Comparison of ENCODE assay signal across 21 cellular contexts in genomic region chr4:181202249-181202648, GRCh38.
DNase-seq lines count a peak whose midpoint lies in the region; FAIRE-seq and TF ChIP-seq lines count a peak whose summit lies in the region.
"Had no signal": no experiment of that assay in that cellular context is flagged by ENCODE, and none has a peak within 500 bp of the region (broad histone marks: within the 10 kb centered on the region; RNA-seq: fewer than 3 reads in every experiment).

No MANE protein-coding gene starts in this region.

- H3K4me1 ChIP-seq in neural progenitor cell, result no peaks in the 10 kb centered on the region
- H3K4me1 ChIP-seq: spleen had no signal

- no peak for TF ChIP-seq POLR2A in NB4 (IDR thresholded peaks at IDR 0.05; ENCODE audit: extremely low read depth, insufficient read length)

- H3K9ac ChIP-seq in neural progenitor cell, result no peak overlapping the region

- no peak overlapping the region for H3K4me2 ChIP-seq in neural progenitor cell

- TF ChIP-seq CTCF in NB4 (IDR thresholded peaks at IDR 0.05; ENCODE audit: low read depth, low read length) (no peak), neural progenitor cell (IDR thresholded peaks at IDR 0.05) (no peak)

- H3F3A ChIP-seq in neural progenitor cell (ENCODE audit: low read depth), result no peaks in the 10 kb centered on the region

- no peaks in the 10 kb centered on the region for H4K20me1 ChIP-seq in neural progenitor cell (ENCODE audit: low read depth)

- no peaks in the 10 kb centered on the region for H3K27me3 ChIP-seq in neural progenitor cell
- H3K27me3 ChIP-seq: spleen had no signal

- H3K79me2 ChIP-seq in neural progenitor cell (ENCODE audit: low read depth), result no peaks in the 10 kb centered on the region

- DNase-seq in DMS153 treated with DMSO at 0.1 percent for 48 hours (lab: John Stamatoyannopoulos, UW; ENCODE audit: unreplicated experiment) (peak; percentile 57), NB4 (ENCODE audit: low read depth) (peak; percentile 27), RPMI7951 (ENCODE audit: low read depth) (peak; percentile 40), neural progenitor cell (ENCODE audit: low spot score) (no peak), NCI-H2171 treated with DMSO at 0.1 percent for 48 hours (lab: John Stamatoyannopoulos, UW) (no peak), RCC 7860 (ENCODE audit: low spot score) (no peak), NOMO-1 treated with DMSO at 0.1 percent for 48 hours (lab: John Stamatoyannopoulos, UW; ENCODE audit: unreplicated experiment) (no peak)
- DNase-seq: activated CD4-positive, alpha-beta T cell treated with anti-CD3 and anti-CD28 coated beads for 48 hours; activated naive CD4-positive, alpha-beta T cell treated with anti-CD3 and anti-CD28 coated beads, Interleukin-2, amount 10 ng/mL, durations not matched to agents 7 days and 5 days; activated T-cell treated with anti-CD3 and anti-CD28 coated beads, Interleukin-2, amount 50 U/mL, for 48 hours; central memory CD4-positive, alpha-beta T cell; dermis blood vessel endothelial cell; NCI-H2029 treated with DMSO at 0.1 percent for 48 hours; NCI-H510A; SHP77; spleen; stimulated activated CD4-positive, alpha-beta T cell treated with anti-CD3 and anti-CD28 coated beads, Interleukin-4, amount 100 ng/mL, for 1 hour; stimulated activated naive CD4-positive, alpha-beta T cell treated with Interleukin-2 at 50 U/mL for 16 hours; T-helper 17 cell had no signal

- H3K27ac ChIP-seq in neural progenitor cell, result no peak overlapping the region
- H3K27ac ChIP-seq: spleen had no signal

- H2AFZ ChIP-seq in neural progenitor cell (replicated peaks), result no peak overlapping the region

- H3K4me1 Mint-ChIP-seq in neural progenitor cell, result peaks cover 33% of the 10 kb centered on the region
- H3K4me1 Mint-ChIP-seq: activated naive CD4-positive, alpha-beta T cell treated with anti-CD3 and anti-CD28 coated beads, Interleukin-2, amount 10 ng/mL, durations not matched to agents 7 days and 5 days; memory B cell; T-helper 17 cell had no signal

- FAIRE-seq in RCC 7860 (lab: Jason Lieb, UNC), result no peak
- FAIRE-seq: H54 had no signal

- H3K36me3 ChIP-seq in neural progenitor cell, result no peaks in the 10 kb centered on the region
- H3K36me3 ChIP-seq: spleen had no signal

- H3K4me3 Mint-ChIP-seq in neural progenitor cell, result no peak overlapping the region
- H3K4me3 Mint-ChIP-seq: activated naive CD4-positive, alpha-beta T cell treated with anti-CD3 and anti-CD28 coated beads, Interleukin-2, amount 10 ng/mL, durations not matched to agents 7 days and 5 days; memory B cell; T-helper 17 cell had no signal

- H3K9me3 Mint-ChIP-seq in neural progenitor cell, result no peaks in the 10 kb centered on the region
- H3K9me3 Mint-ChIP-seq: activated naive CD4-positive, alpha-beta T cell treated with anti-CD3 and anti-CD28 coated beads, Interleukin-2, amount 10 ng/mL, durations not matched to agents 7 days and 5 days had no signal

- peak overlapping the region; percentile 87 for H3K27ac Mint-ChIP-seq in neural progenitor cell
- H3K27ac Mint-ChIP-seq: activated naive CD4-positive, alpha-beta T cell treated with anti-CD3 and anti-CD28 coated beads, Interleukin-2, amount 10 ng/mL, durations not matched to agents 7 days and 5 days; memory B cell; T-helper 17 cell had no signal

- H3K4me3 ChIP-seq in NB4 (ENCODE audit: low read depth, low read length) (no peak overlapping the region), neural progenitor cell (no peak overlapping the region)
- H3K4me3 ChIP-seq: spleen had no signal

- H3K27me3 Mint-ChIP-seq in neural progenitor cell (ENCODE audit: insufficient read depth, low read depth), result peaks cover 4% of the 10 kb centered on the region
- H3K27me3 Mint-ChIP-seq: activated naive CD4-positive, alpha-beta T cell treated with anti-CD3 and anti-CD28 coated beads, Interleukin-2, amount 10 ng/mL, durations not matched to agents 7 days and 5 days; memory B cell; T-helper 17 cell had no signal

- no peaks in the 10 kb centered on the region for H3K9me3 ChIP-seq in neural progenitor cell (ENCODE audit: low read depth)
- H3K9me3 ChIP-seq: spleen had no signal

- no peaks in the 10 kb centered on the region for H3K36me3 Mint-ChIP-seq in neural progenitor cell
- H3K36me3 Mint-ChIP-seq: activated naive CD4-positive, alpha-beta T cell treated with anti-CD3 and anti-CD28 coated beads, Interleukin-2, amount 10 ng/mL, durations not matched to agents 7 days and 5 days; memory B cell had no signal

Comparison
In these comparisons a context has a peak if more than half of its experiments do, and no peak if none do; other contexts are left out.
1. DNase-seq: peak in DMS153 treated with DMSO at 0.1 percent for 48 hours (single experiment), NB4 (single experiment) and RPMI7951 (single experiment); none in neural progenitor cell (single experiment), NCI-H2171 treated with DMSO at 0.1 percent for 48 hours (single experiment), RCC 7860 (single experiment) and NOMO-1 treated with DMSO at 0.1 percent for 48 hours (single experiment).